ENCODE assay signal across 19 cellular contexts in the genomic region with DNA sequence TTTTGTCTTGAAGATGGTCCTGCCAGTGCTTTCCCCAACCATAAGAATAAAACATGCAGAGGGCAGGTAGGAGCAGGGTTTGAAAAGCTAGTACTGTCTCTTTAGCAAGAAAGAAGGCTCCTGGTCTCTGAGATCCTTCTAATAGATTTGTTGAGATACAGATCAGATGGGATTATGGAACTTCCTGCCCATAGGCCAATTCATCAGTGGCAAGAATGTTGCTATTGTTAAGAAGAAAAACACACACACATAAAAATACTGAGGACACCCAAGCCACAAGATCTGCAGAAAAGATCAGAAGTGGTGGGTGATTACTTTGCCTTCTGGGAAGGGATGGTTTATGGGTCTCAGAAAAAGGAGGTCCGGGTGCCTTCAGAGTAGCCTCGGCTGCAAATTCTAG. TPM values are rescaled to one million over a fixed set of nuclear protein-coding genes. Genes with fewer than 3 reads are reported as not detected.
"Had no signal": no experiment of that assay in that cellular context is flagged by ENCODE, and none has a peak within 500 bp of the region (broad histone marks: within the 10 kb centered on the region; RNA-seq: fewer than 3 reads in every experiment).

No MANE protein-coding gene starts in this region.

- H3K4me3 ChIP-seq: coronary artery, gastrocnemius medialis, left lung, prostate gland, testis, upper lobe of right lung had no signal

- H3K36me3 ChIP-seq: gastrocnemius medialis, left lung, prostate gland, upper lobe of right lung had no signal

- H3K27ac ChIP-seq: gastrocnemius medialis, left lung, prostate gland, testis, upper lobe of right lung had no signal

- ATAC-seq: gastrocnemius medialis; stimulated activated memory B cell treated with anti-CD40 and anti-IgM and Interleukin-4, amounts not matched to agents 10 μg/mL and 1 μg/mL and 100 μg/mL, for 72 hours; upper lobe of right lung had no signal

- H3K9me3 ChIP-seq: gastrocnemius medialis, left lung, prostate gland, testis, upper lobe of right lung had no signal

- DNase-seq: activated B cell treated with CpG ODN at 0.5 μM for 24 hours; activated CD4-positive, alpha-beta memory T cell treated with anti-CD3 and anti-CD28 coated beads, Interleukin-2, amount 10 ng/mL, durations not matched to agents 7 days and 5 days; activated CD4-positive, alpha-beta T cell treated with anti-CD3 and anti-CD28 coated beads for 4 hours; activated naive CD4-positive, alpha-beta T cell treated with anti-CD3 and anti-CD28 coated beads for 36 hours; activated T-cell treated with anti-CD3 and anti-CD28 coated beads, Interleukin-2, amount 50 U/mL, for 24 hours; aorta; erythroblast; gastrocnemius medialis; head of caudate nucleus; left lung; occipital lobe; stimulated activated CD4-positive, alpha-beta T cell treated with anti-CD3 and anti-CD28 coated beads, Interleukin-4, amount 100 ng/mL, for 4 hours; T-helper 1 cell; T-helper 9 cell; testis; upper lobe of right lung had no signal

- H3K4me1 ChIP-seq: gastrocnemius medialis, prostate gland, testis, upper lobe of right lung had no signal

- H3K27me3 ChIP-seq: gastrocnemius medialis, left lung, testis, upper lobe of right lung had no signal

RNA-seq across cellular contexts. Expression of a gene that starts 59.8 kb away (rescaled TPM):
- total RNA-seq: activated B cell treated with CpG ODN at 0.5 μM for 24 hours had no signal
